Comparison of ENCODE assay signal across 1 cellular context in the genomic region with DNA sequence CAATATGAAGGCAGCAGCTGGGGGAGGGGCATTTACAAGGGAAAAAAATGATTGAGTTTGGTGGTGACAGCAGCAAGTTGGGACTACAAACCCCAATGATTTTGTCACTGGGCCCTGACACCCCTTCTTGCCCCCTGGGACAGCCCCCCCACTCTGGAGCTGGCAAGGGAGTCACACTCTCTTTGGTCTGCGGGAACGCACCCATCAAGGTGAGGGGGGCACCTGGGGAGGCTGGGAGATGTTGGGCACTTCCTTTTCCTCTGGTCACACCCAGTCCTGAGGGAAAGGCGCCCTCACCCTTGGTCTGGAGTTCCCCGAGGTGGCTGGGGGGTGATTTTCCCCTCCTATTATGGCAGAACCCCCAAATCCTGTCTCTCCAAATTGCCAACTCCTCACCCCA.
TF ChIP-seq lines count a peak whose summit lies in the region.

No MANE protein-coding gene starts in this region.

TF ChIP-seq in GM23338, 12 proteins besides CTCF, POLR2A, EP300 and RAD21 (continued from another document):
- no peak for TF ChIP-seq ZNF462 (CRISPR knock-in tag; IDR thresholded peaks at IDR 0.05)
- no peak for TF ChIP-seq JUNB (IDR thresholded peaks at IDR 0.05; ENCODE audit: unreplicated experiment)
- TF ChIP-seq EZH2 (IDR thresholded peaks at IDR 0.05; ENCODE audit: low read depth, unreplicated experiment): no peak
- TF ChIP-seq ZNF114 (CRISPR knock-in tag; IDR thresholded peaks at IDR 0.05): no peak
- TF ChIP-seq POLR2AphosphoS5 (IDR thresholded peaks at IDR 0.05; ENCODE audit: low read depth): no peak
- no peak for TF ChIP-seq NANOG (IDR thresholded peaks at IDR 0.05; ENCODE audit: borderline replicate concordance)
- TF ChIP-seq ETS1 (IDR thresholded peaks at IDR 0.05): no peak
- TF ChIP-seq ZNF331 (CRISPR knock-in tag; IDR thresholded peaks at IDR 0.05; ENCODE audit: low read depth): no peak
- no peak for TF ChIP-seq REST (IDR thresholded peaks at IDR 0.05; ENCODE audit: unreplicated experiment)
- no peak for TF ChIP-seq CREB1 (CRISPR knock-in tag; IDR thresholded peaks at IDR 0.05; ENCODE audit: low read depth)
- TF ChIP-seq EZH2phosphoT487 (IDR thresholded peaks at IDR 0.05; ENCODE audit: unreplicated experiment): no peak
